ENCODE assay signal across 8 cellular contexts in the genomic region with DNA sequence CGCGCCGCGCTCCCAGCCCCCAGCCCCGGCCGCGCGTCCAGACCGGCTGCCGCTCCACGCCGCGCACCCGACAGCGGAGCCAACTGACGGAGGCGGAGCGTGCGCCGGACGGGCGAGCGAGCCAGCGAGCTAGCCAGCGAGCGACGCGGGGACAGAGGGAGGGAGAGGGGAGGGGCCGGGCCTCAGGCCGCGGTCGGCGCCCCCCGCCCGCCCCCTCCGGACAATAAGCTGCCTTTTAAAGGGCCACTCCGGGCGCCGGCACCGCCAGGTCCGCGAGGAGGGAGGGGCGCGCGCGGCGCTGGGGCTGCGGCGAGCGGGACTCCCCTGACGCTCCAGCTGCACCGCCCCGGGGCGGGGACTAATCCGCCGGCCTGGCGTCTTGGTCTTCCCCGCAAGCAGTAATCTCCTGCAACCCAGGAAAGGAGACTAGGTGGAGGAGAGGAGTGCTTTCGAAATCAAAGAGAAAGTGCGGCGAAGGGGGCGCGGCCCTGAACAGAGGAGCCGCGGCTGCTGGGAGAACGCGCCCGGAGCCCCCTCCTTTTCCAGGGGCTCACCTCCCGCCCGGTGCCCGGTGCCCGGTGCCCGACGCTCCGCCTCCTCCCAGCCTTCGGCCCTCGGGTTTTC. TPM values are rescaled to one million over a fixed set of nuclear protein-coding genes. Genes with fewer than 3 reads are reported as not detected.
DNase-seq lines count a peak whose midpoint lies in the region; ATAC-seq and TF ChIP-seq lines count a peak whose summit lies in the region.

A gene with protein sequence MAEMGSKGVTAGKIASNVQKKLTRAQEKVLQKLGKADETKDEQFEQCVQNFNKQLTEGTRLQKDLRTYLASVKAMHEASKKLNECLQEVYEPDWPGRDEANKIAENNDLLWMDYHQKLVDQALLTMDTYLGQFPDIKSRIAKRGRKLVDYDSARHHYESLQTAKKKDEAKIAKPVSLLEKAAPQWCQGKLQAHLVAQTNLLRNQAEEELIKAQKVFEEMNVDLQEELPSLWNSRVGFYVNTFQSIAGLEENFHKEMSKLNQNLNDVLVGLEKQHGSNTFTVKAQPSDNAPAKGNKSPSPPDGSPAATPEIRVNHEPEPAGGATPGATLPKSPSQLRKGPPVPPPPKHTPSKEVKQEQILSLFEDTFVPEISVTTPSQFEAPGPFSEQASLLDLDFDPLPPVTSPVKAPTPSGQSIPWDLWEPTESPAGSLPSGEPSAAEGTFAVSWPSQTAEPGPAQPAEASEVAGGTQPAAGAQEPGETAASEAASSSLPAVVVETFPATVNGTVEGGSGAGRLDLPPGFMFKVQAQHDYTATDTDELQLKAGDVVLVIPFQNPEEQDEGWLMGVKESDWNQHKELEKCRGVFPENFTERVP (minus strand): TSS at position 157 of the 624 bp plus-strand sequence. CDS start 211 bp downstream, outside the sequence.

- DNase-seq in AG09309 (ENCODE audit: low read depth) (peak; percentile 52), NCI-H526 (lab: John Stamatoyannopoulos, UW) (peak; percentile 50 to 87), lung microvascular endothelial cell (ENCODE audit: low read depth in 2 of 2) (peak; percentile 94 to 95)
- DNase-seq in activated CD8-positive, alpha-beta memory T cell treated with anti-CD3 and anti-CD28 coated beads for 24 hours: peak; percentile 85
- DNase-seq in effector CD8-positive, alpha-beta T cell (lab: John Stamatoyannopoulos, UW): peak; percentile 48
- DNase-seq in stimulated activated CD4-positive, alpha-beta T cell treated with anti-CD3 and anti-CD28 coated beads, TNF-alpha, amount 100 ng/mL, for 24 hours (ENCODE audit: low read depth in 3 of 3): peak; percentile 34 to 79 (median 59)

- H3K4me3 ChIP-seq in AG09309 (ENCODE audit: control insufficient read depth, low read depth, low read length): peak within 1 kb of the TSS; percentile 63

- TF ChIP-seq CTCF in AG09309 (IDR thresholded peaks at IDR 0.05; ENCODE audit: control insufficient read depth, insufficient read depth, low read depth, low read length, missing control alignments): no peak

- ATAC-seq in GM18909 (IDR thresholded peaks at IDR 0.05; ENCODE audit: poor library complexity, unreplicated experiment): peak; percentile 88
- ATAC-seq in HG03159 (IDR thresholded peaks at IDR 0.05; ENCODE audit: unreplicated experiment): peak; percentile 75

RNA-seq across cellular contexts. Expression of the gene that starts here (rescaled TPM):
- total RNA-seq in lung microvascular endothelial cell: 30.0 and 37.3 TPM in 2 replicates

Comparison
In these comparisons a context has a peak if more than half of its experiments do, and no peak if none do; other contexts are left out.
1. Peak in every context shown above with its lines: DNase-seq, ATAC-seq and H3K4me3 ChIP-seq.